Comparison of ENCODE assay signal across 8 cellular contexts in the genomic region with DNA sequence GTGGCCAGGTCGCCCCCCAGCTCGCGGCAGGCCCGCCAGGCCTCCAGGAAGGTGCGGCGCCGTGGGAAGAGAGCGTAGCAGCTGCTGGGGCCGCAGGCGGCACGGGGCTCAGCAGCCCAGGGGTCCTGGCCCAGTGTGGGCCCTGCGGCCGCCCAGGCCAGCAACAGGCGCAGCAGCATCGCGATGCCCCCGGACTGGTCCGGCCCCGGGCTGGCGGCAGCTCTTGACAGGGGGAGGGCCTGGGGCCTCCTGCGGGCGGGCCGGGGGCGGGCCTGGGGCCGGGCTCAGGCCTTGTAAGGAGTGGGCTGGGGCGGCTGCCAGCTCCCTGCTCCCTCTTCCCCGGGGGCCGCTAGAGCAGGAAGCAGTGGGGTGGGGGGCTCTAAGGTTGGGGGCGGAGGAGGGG. TPM values are rescaled to one million over a fixed set of nuclear protein-coding genes. Genes with fewer than 3 reads are reported as not detected.
DNase-seq lines count a peak whose midpoint lies in the region; ATAC-seq and TF ChIP-seq lines count a peak whose summit lies in the region.

TSS of gene CD248 (minus strand) at position 196 of the 403 bp plus-strand sequence. CDS start at position 179, 17 bp downstream.

- DNase-seq in AG04450 (ENCODE audit: low read depth, low spot score) (no peak), NCI-H1694 (lab: John Stamatoyannopoulos, UW) (peak; percentile 34), endodermal cell (peak; percentile 81), NAMALWA (ENCODE audit: low spot score) (no peak), COR-L47 (lab: John Stamatoyannopoulos, UW) (no peak)
- no peak for DNase-seq in naive thymus-derived CD4-positive, alpha-beta T cell
- DNase-seq in stimulated activated CD4-positive, alpha-beta T cell treated with anti-CD3 and anti-CD28 coated beads, Interleukin-4, amount 100 ng/mL, for 4 hours = no peak

- peak within 1 kb of the TSS; percentile 87 for H3K4me3 ChIP-seq in AG04450 (ENCODE audit: low read depth, low read length)
- H3K4me3 ChIP-seq in endodermal cell (ENCODE audit: low read length) = no peak within 1 kb of the TSS
- peak within 1 kb of the TSS; percentile 54 for H3K4me3 ChIP-seq in naive thymus-derived CD4-positive, alpha-beta T cell (ENCODE audit: low read length)

- no peaks in the 10 kb centered on the region for H3K36me3 Mint-ChIP-seq in endodermal cell (ENCODE audit: low read depth)
- peaks cover 0 to 12% (median 0%) of the 10 kb centered on the region in 5 donors for H3K36me3 Mint-ChIP-seq in naive thymus-derived CD4-positive, alpha-beta T cell

- intact Hi-C loops in naive thymus-derived CD4-positive, alpha-beta T cell (cut with micrococcal nuclease) = loop anchor here in 1 of 2 donors (1.0 to 5.0 kb wide), 2 partner anchors 28 to 1190 kb away; partner anchors contain the start of genes BRMS1, CDK2AP2 and PITPNM1

- H3K27me3 ChIP-seq in AG04450 (ENCODE audit: control insufficient read depth, insufficient read depth, low read length) = no peaks in the 10 kb centered on the region
- no peaks in the 10 kb centered on the region for H3K27me3 ChIP-seq in endodermal cell (ENCODE audit: control insufficient read depth, insufficient read depth, low read length, poor library complexity, severe bottlenecking)
- no peaks in the 10 kb centered on the region for H3K27me3 ChIP-seq in naive thymus-derived CD4-positive, alpha-beta T cell (ENCODE audit: control insufficient read depth in 2 of 2, insufficient read depth in 2 of 2, low read length in 2 of 2)

- H3K4me1 Mint-ChIP-seq in endodermal cell = peaks cover 9% of the 10 kb centered on the region
- peaks cover 35 to 70% (median 51%) of the 10 kb centered on the region in 7 donors for H3K4me1 Mint-ChIP-seq in naive thymus-derived CD4-positive, alpha-beta T cell

- WGBS in endodermal cell (ENCODE audit: insufficient coverage in 1 of 2, insufficient read length in 1 of 2), 2 experiments = 46% methylated on average over 27 of the region's 29 CpGs; no CpG with 5 or more reads in 1 of the 2 experiments

- TF ChIP-seq CTCF in AG04450 (IDR thresholded peaks at IDR 0.05; ENCODE audit: low read depth, low read length) (no peak), endodermal cell (conservative IDR thresholded peaks at IDR 0.05) (no peak)

- POLR2A ChIA-PET in AG04450 (lab: Yijun Ruan, JAX) = interaction anchor here (0.5 to 2.8 kb wide), 10 partner anchors 8 to 819 kb away, joined by 3 to 56 read pairs (median 10); partner anchors contain the start of genes B4GAT1, RIN1 and YIF1A
- POLR2A ChIA-PET in naive thymus-derived CD4-positive, alpha-beta T cell (lab: Charles Lee) = interaction anchor here (0.9 to 2.9 kb wide), 13 partner anchors 10 to 893 kb away, joined by 3 to 26 read pairs (median 5); partner anchors contain the start of genes B4GAT1, BRMS1, MRPL11 and SLC29A2

- CTCF ChIA-PET in AG04450 (lab: Charles Lee) = interaction anchor here (0.6 to 1.7 kb wide), 4 partner anchors 10 to 36 kb away, joined by 4 to 8 read pairs (median 6); partner anchors contain the start of gene RIN1
- CTCF ChIA-PET in naive thymus-derived CD4-positive, alpha-beta T cell (lab: Charles Lee) = interaction anchor here (0.5 to 2.1 kb wide), 3 partner anchors 10 to 34 kb away, joined by 3 to 14 read pairs (median 4); no protein-coding TSS in a partner anchor

- no peaks in the 10 kb centered on the region for H3K36me3 ChIP-seq in endodermal cell (ENCODE audit: control insufficient read depth, insufficient read depth, low read length)
- H3K36me3 ChIP-seq in naive thymus-derived CD4-positive, alpha-beta T cell (ENCODE audit: control insufficient read depth in 2 of 3, insufficient read depth in 3 of 3, low read length in 3 of 3) = no peaks in the 10 kb centered on the region

- ATAC-seq in naive thymus-derived CD4-positive, alpha-beta T cell = no peak
- no peak for ATAC-seq in GM18502 (IDR thresholded peaks at IDR 0.05; ENCODE audit: poor library complexity, unreplicated experiment)

- H3K9me3 ChIP-seq in AG04450 (ENCODE audit: control insufficient read depth, insufficient read depth, low read length) = peaks cover 8% of the 10 kb centered on the region; the same call in 1 of the 2 replicates
- no peaks in the 10 kb centered on the region for H3K9me3 ChIP-seq in endodermal cell (ENCODE audit: control insufficient read depth, low read length)
- H3K9me3 ChIP-seq in naive thymus-derived CD4-positive, alpha-beta T cell (ENCODE audit: control insufficient read depth in 2 of 3, low read length in 3 of 3) = no peaks in the 10 kb centered on the region

- peaks cover 19% of the 10 kb centered on the region for H3K9me3 Mint-ChIP-seq in endodermal cell
- peaks cover 0 to 5% (median 0%) of the 10 kb centered on the region in 11 donors for H3K9me3 Mint-ChIP-seq in naive thymus-derived CD4-positive, alpha-beta T cell

- no peak within 1 kb of the TSS for H3K9ac ChIP-seq in endodermal cell (ENCODE audit: extremely low read depth, low read length, poor library complexity, severe bottlenecking)

- H3K27ac ChIP-seq in AG04450 (ENCODE audit: low read depth, low read length) = peak within 1 kb of the TSS; percentile 99
- H3K27ac ChIP-seq in endodermal cell (ENCODE audit: low read depth, low read length) = peak within 1 kb of the TSS; percentile 55
- H3K27ac ChIP-seq in naive thymus-derived CD4-positive, alpha-beta T cell (ENCODE audit: low read depth, low read length) = peak within 1 kb of the TSS; percentile 99

- no peaks in the 10 kb centered on the region for H3K4me1 ChIP-seq in endodermal cell (ENCODE audit: control insufficient read depth, insufficient read depth, low read length)
- H3K4me1 ChIP-seq in naive thymus-derived CD4-positive, alpha-beta T cell (ENCODE audit: control insufficient read depth in 2 of 2, insufficient read depth in 2 of 2, low read length in 2 of 2) = peaks cover 33 to 59% of the 10 kb centered on the region in 2 donors

- H3K27me3 Mint-ChIP-seq in endodermal cell (ENCODE audit: insufficient read depth) = peaks cover 24% of the 10 kb centered on the region
- H3K27me3 Mint-ChIP-seq in naive thymus-derived CD4-positive, alpha-beta T cell = peaks cover 0 to 9% (median 0%) of the 10 kb centered on the region in 5 donors

- peak within 1 kb of the TSS; percentile 27 for H3K4me3 Mint-ChIP-seq in endodermal cell
- H3K4me3 Mint-ChIP-seq in naive thymus-derived CD4-positive, alpha-beta T cell = peak within 1 kb of the TSS; percentile 45 to 89 (median 83)

- H3K27ac Mint-ChIP-seq in endodermal cell = no peak within 1 kb of the TSS
- peak within 1 kb of the TSS; percentile 88 to 100 (median 99) for H3K27ac Mint-ChIP-seq in naive thymus-derived CD4-positive, alpha-beta T cell

RNA-seq across cellular contexts. Expression of gene CD248, which starts in this region (rescaled TPM):
- polyA plus RNA-seq in AG04450 (2011; rRNA removed) = 105 and 128 TPM in 2 replicates
- polyA minus RNA-seq in AG04450 (2011; rRNA and poly(A)+ RNA removed) = 55.9 and 67.4 TPM in 2 replicates
- total RNA-seq in endodermal cell = under 1 TPM; 0.33 to 0.40 TPM
- 4.7 TPM for polyA plus RNA-seq in endodermal cell (2013, experiment 1 of 2)
- polyA plus RNA-seq in endodermal cell (2013, experiment 2 of 2) = 5.5 TPM
- total RNA-seq in naive thymus-derived CD4-positive, alpha-beta T cell = 1 to 10 TPM in 4 of 5 experiments, under 1 TPM in 1; 0.36 to 4.6 (median 1.8) TPM
- polyA plus RNA-seq in naive thymus-derived CD4-positive, alpha-beta T cell = 10 to 100 TPM; 10.6 to 10.9 TPM

Comparison
In these comparisons a context has a peak if more than half of its experiments do, and no peak if none do; other contexts are left out.
1. DNase-seq: peak in NCI-H1694 (single experiment) and endodermal cell (single experiment); none in AG04450 (single experiment), naive thymus-derived CD4-positive, alpha-beta T cell (0 of 9), NAMALWA (single experiment), stimulated activated CD4-positive, alpha-beta T cell treated with anti-CD3 and anti-CD28 coated beads, Interleukin-4, amount 100 ng/mL, for 4 hours (0 of 2) and COR-L47 (single experiment).
2. Peak in every context shown above with its lines, with median percentiles within 50 percentile points of each other: H3K27ac ChIP-seq.